21 cellular contexts compared by ENCODE assay signal in the genomic region with DNA sequence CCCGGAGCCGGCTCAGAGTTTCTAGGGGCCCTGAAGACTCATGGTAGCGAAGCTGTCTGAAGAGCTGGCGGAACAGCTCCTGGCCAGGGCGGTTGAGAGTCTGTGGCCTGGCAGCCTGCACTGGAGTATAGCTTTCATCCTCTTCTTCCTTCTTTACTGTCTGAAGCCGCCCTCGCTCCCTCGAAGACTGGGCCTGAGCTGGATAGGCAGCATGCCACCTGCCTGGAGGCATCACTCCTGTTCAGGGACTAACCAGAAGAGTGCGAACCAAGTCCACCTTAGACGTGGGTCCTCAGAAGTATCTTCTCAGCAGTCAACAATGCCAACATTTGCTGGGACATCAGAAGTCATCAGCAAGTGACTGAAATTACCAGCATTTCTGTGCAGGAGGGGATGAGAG.
"Had no signal": no experiment of that assay in that cellular context is flagged by ENCODE, and none has a peak within 500 bp of the region (broad histone marks: within the 10 kb centered on the region; RNA-seq: fewer than 3 reads in every experiment).

No MANE protein-coding gene starts in this region.

- H3K27ac Mint-ChIP-seq: nephron, type B pancreatic cell had no signal

- ATAC-seq: left cardiac atrium; left lung; lower lobe of right lung; naive thymus-derived CD8-positive, alpha-beta T cell; sciatic nerve; stimulated activated naive CD8-positive, alpha-beta T cell treated with anti-CD3 and anti-CD28 coated beads, Interleukin-15, amount 100 ng/mL, for 72 hours had no signal

- H3K9me3 Mint-ChIP-seq: neural crest cell had no signal

- H3K4me3 Mint-ChIP-seq: naive thymus-derived CD8-positive, alpha-beta T cell; nephron; neural crest cell; stimulated activated naive CD8-positive, alpha-beta T cell treated with anti-CD3 and anti-CD28 coated beads, Interleukin-15, amount 100 ng/mL, for 72 hours; type B pancreatic cell had no signal

- H3K4me1 Mint-ChIP-seq: nephron; neural crest cell; stimulated activated naive CD8-positive, alpha-beta T cell treated with anti-CD3 and anti-CD28 coated beads, Interleukin-15, amount 100 ng/mL, for 72 hours had no signal

- DNase-seq: hippocampal formation; kidney glomerular epithelial cell; left cardiac atrium; left lung; lower lobe of right lung; mammary epithelial cell; mesenchymal stem cell; naive thymus-derived CD8-positive, alpha-beta T cell; nucleus accumbens; stimulated activated CD4-positive, alpha-beta T cell treated with anti-CD3 and anti-CD28 coated beads, Interleukin-12 subunit alpha, Interleukin-12 subunit beta, amount 100 ng/mL, for 4 hours; stimulated activated CD4-positive, alpha-beta T cell treated with anti-CD3 and anti-CD28 coated beads, Interleukin-15, amount 100 ng/mL, for 24 hours; stimulated activated CD4-positive, alpha-beta T cell treated with anti-CD3 and anti-CD28 coated beads, Interleukin-2, amount 100 ng/mL, for 24 hours; stimulated activated CD4-positive, alpha-beta T cell treated with anti-CD3 and anti-CD28 coated beads, Interleukin-4, amount 100 ng/mL, for 1 hour; stimulated activated naive CD4-positive, alpha-beta T cell treated with Interleukin-2 at 50 U/mL for 16 hours; stimulated activated naive CD8-positive, alpha-beta T cell treated with anti-CD3 and anti-CD28 coated beads, Interleukin-15, amount 100 ng/mL, for 72 hours; substantia nigra; uterus had no signal
